In genomic region chr1:32894019-32894600, GRCh38 we compare ENCODE assay signal across 10 cellular contexts. TPM values are rescaled to one million over a fixed set of nuclear protein-coding genes. Genes with fewer than 3 reads are reported as not detected.
DNase-seq lines count a peak whose midpoint lies in the region; ATAC-seq and TF ChIP-seq lines count a peak whose summit lies in the region.
"Had no signal": no experiment of that assay in that cellular context is flagged by ENCODE, and none has a peak within 500 bp of the region (broad histone marks: within the 10 kb centered on the region; RNA-seq: fewer than 3 reads in every experiment).

No MANE protein-coding gene starts in this region.

- no peaks in the 10 kb centered on the region for H3K27me3 ChIP-seq in colonic mucosa
- peaks cover 14% of the 10 kb centered on the region for H3K27me3 ChIP-seq in neural cell (ENCODE audit: insufficient read depth, low read depth, low read length)

- no peak for TF ChIP-seq EP300 in neural cell (conservative IDR thresholded peaks at IDR 0.05; ENCODE audit: poor library complexity, severe bottlenecking)

- no peak for ATAC-seq in HG03342 (IDR thresholded peaks at IDR 0.05; ENCODE audit: unreplicated experiment)
- ATAC-seq in GM21423 (IDR thresholded peaks at IDR 0.05; ENCODE audit: unreplicated experiment): no peak

- DNase-seq in DMS53 (lab: John Stamatoyannopoulos, UW) (peak; percentile 40), DMS53 treated with DMSO at 0.1 percent for 48 hours (lab: John Stamatoyannopoulos, UW; ENCODE audit: unreplicated experiment) (no peak), colonic mucosa (no peak), AG08395 (ENCODE audit: low spot score) (no peak)

- no peak overlapping the region for H2AFZ ChIP-seq in neural cell (ENCODE audit: low read depth, low read length)

- H3K9me3 ChIP-seq in HEK293 (ENCODE audit: control insufficient read depth, insufficient read depth, low read depth, low read length) (no peaks in the 10 kb centered on the region), colonic mucosa (no peaks in the 10 kb centered on the region), neural cell (ENCODE audit: low read length) (no peaks in the 10 kb centered on the region)

- no peaks in the 10 kb centered on the region for H3K4me1 ChIP-seq in HEK293 (ENCODE audit: control insufficient read depth, insufficient read depth, low read length)
- H3K4me1 ChIP-seq in colonic mucosa: no peaks in the 10 kb centered on the region

- no peaks in the 10 kb centered on the region for H3F3A ChIP-seq in neural cell (ENCODE audit: insufficient read depth, low read length, poor library complexity, severe bottlenecking)

- H3K36me3 ChIP-seq in HEK293 (ENCODE audit: control insufficient read depth in 2 of 2, insufficient read depth in 1 of 2, low read length in 2 of 2): no peaks in the 10 kb centered on the region
- no peaks in the 10 kb centered on the region for H3K36me3 ChIP-seq in colonic mucosa
- H3K36me3 ChIP-seq in neural cell (ENCODE audit: insufficient read depth, low read length): no peaks in the 10 kb centered on the region

- H3K4me2 ChIP-seq in neural cell (ENCODE audit: low read length): no peak overlapping the region

- CTCF ChIA-PET in HEK293 (lab: Yijun Ruan, JAX): interaction anchor here (0.7 to 4.9 kb wide), 6 partner anchors 11 to 493 kb away, joined by 3 to 50 read pairs (median 4); no protein-coding TSS in a partner anchor

- H3K79me2 ChIP-seq in neural cell (replicated peaks; ENCODE audit: insufficient read depth, low read length): no peaks in the 10 kb centered on the region

- H3K4me3 ChIP-seq in HEK293 (ENCODE audit: low read depth, low read length) (no peak overlapping the region), colonic mucosa (no peak overlapping the region), neural cell (ENCODE audit: low read length) (peak overlapping the region; percentile 56)

- intact Hi-C loops in colonic mucosa (cut with DNase I): no loop called here

- peak overlapping the region; percentile 30 to 43 for H3K9ac ChIP-seq in colonic mucosa (ENCODE audit: low read depth in 2 of 2, low read length in 2 of 2)
- H3K9ac ChIP-seq in neural cell (ENCODE audit: low read length): no peak overlapping the region

- H3K9me2 ChIP-seq in neural cell (ENCODE audit: insufficient read depth, low read length): no peaks in the 10 kb centered on the region

- no peak for TF ChIP-seq RAD21 in neural cell (conservative IDR thresholded peaks at IDR 0.05)

- H3K27ac ChIP-seq in HEK293 (ENCODE audit: extremely low read depth, low read depth, low read length): no peak overlapping the region
- H3K27ac ChIP-seq in colonic mucosa: peak overlapping the region; percentile 55
- no peak overlapping the region for H3K27ac ChIP-seq in neural cell (ENCODE audit: low read length)

- no peaks in the 10 kb centered on the region for H4K20me1 ChIP-seq in neural cell (ENCODE audit: insufficient read depth)

- POLR2A ChIA-PET in HEK293 (lab: Yijun Ruan, JAX): no interaction called here

- TF ChIP-seq CTCF in HEK293 (tag by site-specific recombination; IDR thresholded peaks at IDR 0.05) (no peak), colonic mucosa (IDR thresholded peaks at IDR 0.05) (no peak), neural cell (IDR thresholded peaks at IDR 0.05; ENCODE audit: poor library complexity, severe bottlenecking) (no peak)

TF ChIP-seq in HEK293, 187 proteins besides CTCF, POLR2A, EP300 and RAD21 (continues in another document):
- peak; percentile 92 for TF ChIP-seq ZNF692 (tag by site-specific recombination; IDR thresholded peaks at IDR 0.05)
- peak; percentile 86 for TF ChIP-seq ZFP69B (tag by site-specific recombination; IDR thresholded peaks at IDR 0.05)
- peak; percentile 75; the same call in 1 of the 2 replicates for TF ChIP-seq KLF17 (tag by site-specific recombination; IDR thresholded peaks at IDR 0.05)
- TF ChIP-seq ZNF248 (tag by site-specific recombination; IDR thresholded peaks at IDR 0.05): no peak

TF ChIP-seq in neural cell, 6 proteins besides CTCF, POLR2A, EP300 and RAD21:
- no peak for TF ChIP-seq REST (IDR thresholded peaks at IDR 0.05; ENCODE audit: borderline replicate concordance)
- no peak for TF ChIP-seq POLR2AphosphoS5 (IDR thresholded peaks at IDR 0.05)
- no peak for TF ChIP-seq MXI1 (conservative IDR thresholded peaks at IDR 0.05; ENCODE audit: poor library complexity, severe bottlenecking)
- TF ChIP-seq TAF1 (IDR thresholded peaks at IDR 0.05; ENCODE audit: low read depth): no peak
- TF ChIP-seq SMC3 (conservative IDR thresholded peaks at IDR 0.05; ENCODE audit: poor library complexity): no peak
- TF ChIP-seq EZH2 (IDR thresholded peaks at IDR 0.05; ENCODE audit: borderline replicate concordance, insufficient read depth, low read length, poor library complexity, severe bottlenecking): no peak

RNA-seq across cellular contexts. Expression of gene TMEM54, which starts 7.1 kb away (rescaled TPM):
- 100 to 1,000 TPM; 715 to 878 TPM for total RNA-seq in colonic mucosa
- polyA plus RNA-seq in neural cell: 2.1 TPM in 1 of 2 replicates, not detected in the other
- not detected in 2 replicates for polyA minus RNA-seq in neural cell

RNA-seq across cellular contexts. Expression of gene HPCA, which starts 7.8 kb away (rescaled TPM):
- 1 to 10 TPM; 1.6 to 3.0 TPM for total RNA-seq in colonic mucosa
- polyA plus RNA-seq in neural cell: 1.9 TPM in 1 of 2 replicates, not detected in the other
- polyA minus RNA-seq in neural cell: 1.2 TPM in 1 of 2 replicates, not detected in the other
- total RNA-seq: A172, right cardiac atrium had no signal

RNA-seq across cellular contexts. Expression of gene FNDC5, which starts 23.4 kb away (rescaled TPM):
- total RNA-seq in colonic mucosa: under 1 TPM; 0.45 to 0.64 TPM
- polyA plus RNA-seq in neural cell: 20.5 and 21.6 TPM in 2 replicates
- 18.5 and 20.8 TPM in 2 replicates for polyA minus RNA-seq in neural cell
- total RNA-seq: A172 had no signal
